ENCODE assay signal across 8 cellular contexts in the genomic region with DNA sequence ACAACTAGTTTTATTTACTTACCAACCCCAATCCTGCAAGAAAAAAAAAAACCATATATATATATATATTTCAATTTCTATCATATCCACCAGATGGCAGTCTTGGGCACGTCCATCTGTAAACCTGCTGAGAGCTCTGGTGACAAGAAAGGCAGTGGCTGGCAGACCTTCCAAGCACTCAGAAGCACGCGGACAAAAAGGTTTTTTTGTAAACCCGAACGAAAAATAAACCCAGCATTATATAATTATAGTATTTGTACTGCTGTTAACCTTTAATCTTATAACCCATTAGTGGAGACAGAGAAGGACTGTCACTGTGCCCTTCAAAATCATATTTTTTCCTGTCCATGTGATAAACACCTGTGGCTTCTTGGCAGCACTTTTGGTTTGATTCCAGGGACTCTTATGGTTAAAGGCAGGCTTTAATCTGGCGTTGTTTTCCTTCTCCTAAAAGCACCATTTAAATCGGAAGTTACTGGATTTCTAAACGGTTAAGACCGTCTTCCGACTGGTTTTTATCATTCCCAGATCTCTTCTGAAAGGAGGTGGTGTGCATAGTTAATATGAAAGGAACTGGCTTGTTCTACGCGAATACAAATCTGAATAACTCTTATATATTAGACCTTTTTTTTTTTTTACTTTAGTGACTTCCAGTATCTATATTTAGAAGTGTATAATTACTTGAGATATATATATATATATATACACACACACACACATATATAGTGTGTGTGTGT. TPM values are rescaled to one million over a fixed set of nuclear protein-coding genes. Genes with fewer than 3 reads are reported as not detected.
A peak's percentile ranks its signal among the peaks of the same experiment; 100 is the strongest.
DNase-seq lines count a peak whose midpoint lies in the region; ATAC-seq and TF ChIP-seq lines count a peak whose summit lies in the region.

No MANE protein-coding gene starts in this region.

- no peaks in the 10 kb centered on the region for H3K9me3 ChIP-seq in MG63
- H3K9me3 ChIP-seq in tibial artery, result no peaks in the 10 kb centered on the region

- no peak overlapping the region for H3K27ac ChIP-seq in foreskin keratinocyte
- H3K27ac ChIP-seq in tibial artery, result peak overlapping the region; percentile 23 to 34

- peaks cover 16% of the 10 kb centered on the region for H3K4me1 ChIP-seq in foreskin keratinocyte
- H3K4me1 ChIP-seq in tibial artery, result peaks cover 0 to 16% (median 9%) of the 10 kb centered on the region in 4 donors

- no peaks in the 10 kb centered on the region for H3K27me3 ChIP-seq in MG63
- H3K27me3 ChIP-seq in foreskin keratinocyte, result peaks cover 3% of the 10 kb centered on the region
- no peaks in the 10 kb centered on the region for H3K27me3 ChIP-seq in tibial artery

- H3K4me3 ChIP-seq in MG63 (peak overlapping the region; percentile 30), tibial artery (peak overlapping the region; percentile 46 to 48)

- TF ChIP-seq CTCF in foreskin keratinocyte (conservative IDR thresholded peaks at IDR 0.05) (peak; percentile 69), tibial artery (IDR thresholded peaks at IDR 0.05) (peak; percentile 46 to 61)

- peak; percentile 61 for ATAC-seq in foreskin keratinocyte
- no peak for ATAC-seq in HG02759 (IDR thresholded peaks at IDR 0.05; ENCODE audit: unreplicated experiment)

- no peaks in the 10 kb centered on the region for H3K36me3 ChIP-seq in MG63
- no peaks in the 10 kb centered on the region for H3K36me3 ChIP-seq in tibial artery

- intact Hi-C loops in tibial artery (cut with DNase I; ENCODE audit: low total_unique reads), result loop anchor here (2.0 kb wide), 1 partner anchor 48 kb away; no protein-coding TSS in a partner anchor

- peak; percentile 75 for DNase-seq in EL
- DNase-seq in MG63, result peak; percentile 49
- peak; percentile 43 to 64 for DNase-seq in SHP77 (lab: John Stamatoyannopoulos, UW)
- peak; percentile 14 for DNase-seq in activated effector memory CD4-positive, alpha-beta T cell treated with Interleukin-2 at 50 U/mL for 16 hours
- DNase-seq in foreskin keratinocyte, result peak in 1 of 2 donors; percentile 42
- peak in 42 of 56 donors; percentile 1 to 71 (median 22) for DNase-seq in nucleus accumbens (lab: John Stamatoyannopoulos, UW)
- DNase-seq in tibial artery, result peak; percentile 53 to 71

RNA-seq across cellular contexts. Expression of gene SLC3A1, which starts 31.0 kb away (rescaled TPM):
- not detected in 2 replicates for total RNA-seq in MG63 (2014; rRNA removed; shearing (Covaris generic); ENCODE audit: low replicate concordance)
- total RNA-seq in foreskin keratinocyte, result not detected in 2 replicates
- 0.03 TPM in 1 of 2 replicates, not detected in the other for polyA plus RNA-seq in foreskin keratinocyte
